7 cellular contexts compared by ENCODE assay signal in genomic region chr17:9645858-9646555, GRCh38. TPM values are rescaled to one million over a fixed set of nuclear protein-coding genes. Genes with fewer than 3 reads are reported as not detected.
DNase-seq lines count a peak whose midpoint lies in the region; ATAC-seq, FAIRE-seq and TF ChIP-seq lines count a peak whose summit lies in the region.

No MANE protein-coding gene starts in this region.

- TF ChIP-seq CTCF in LNCAP (IDR thresholded peaks at IDR 0.05) (peak; percentile 54), progenitor cell of endocrine pancreas (IDR thresholded peaks at IDR 0.05; ENCODE audit: unreplicated experiment) (no peak), D721Med (IDR thresholded peaks at IDR 0.05; ENCODE audit: insufficient read depth, missing control alignments) (no peak)

- no peaks in the 10 kb centered on the region for H3K36me3 Mint-ChIP-seq in activated T-cell treated with anti-CD3 and anti-CD28 coated beads, Interleukin-2, amount 50 U/mL, for 24 hours (ENCODE audit: low read depth)
- no peaks in the 10 kb centered on the region for H3K36me3 Mint-ChIP-seq in progenitor cell of endocrine pancreas (ENCODE audit: insufficient read depth)

- peak overlapping the region; percentile 60 for H3K4me3 ChIP-seq in GM08714 (ENCODE audit: low read length)

- H3K27ac Mint-ChIP-seq in activated T-cell treated with anti-CD3 and anti-CD28 coated beads, Interleukin-2, amount 50 U/mL, for 24 hours: no peak overlapping the region
- peak overlapping the region; percentile 96 for H3K27ac Mint-ChIP-seq in progenitor cell of endocrine pancreas

- FAIRE-seq in D721Med (lab: Jason Lieb, UNC): no peak

- no peaks in the 10 kb centered on the region for H3K9me3 Mint-ChIP-seq in activated T-cell treated with anti-CD3 and anti-CD28 coated beads, Interleukin-2, amount 50 U/mL, for 24 hours
- no peaks in the 10 kb centered on the region for H3K9me3 Mint-ChIP-seq in progenitor cell of endocrine pancreas (ENCODE audit: low read depth)

- no peak for ATAC-seq in GM19023 (IDR thresholded peaks at IDR 0.05; ENCODE audit: unreplicated experiment)

- H3K4me1 Mint-ChIP-seq in activated T-cell treated with anti-CD3 and anti-CD28 coated beads, Interleukin-2, amount 50 U/mL, for 24 hours (ENCODE audit: low read depth): peaks cover 14% of the 10 kb centered on the region
- peaks cover 29% of the 10 kb centered on the region for H3K4me1 Mint-ChIP-seq in progenitor cell of endocrine pancreas (ENCODE audit: low read depth)

- intact Hi-C loops in head of caudate nucleus (cut with DNase I): no loop called here

- H3K27me3 Mint-ChIP-seq in activated T-cell treated with anti-CD3 and anti-CD28 coated beads, Interleukin-2, amount 50 U/mL, for 24 hours: peaks cover 64% of the 10 kb centered on the region
- H3K27me3 Mint-ChIP-seq in progenitor cell of endocrine pancreas: no peaks in the 10 kb centered on the region

- peak; percentile 47 for DNase-seq in activated T-cell treated with anti-CD3 and anti-CD28 coated beads, Interleukin-2, amount 50 U/mL, for 24 hours
- peak in 22 of 42 donors; percentile 8 to 45 (median 20) for DNase-seq in head of caudate nucleus
- peak; percentile 60 for DNase-seq in progenitor cell of endocrine pancreas (ENCODE audit: low spot score, unreplicated experiment)
- DNase-seq in D721Med (ENCODE audit: insufficient read length, low spot score): no peak

- H3K4me3 Mint-ChIP-seq in activated T-cell treated with anti-CD3 and anti-CD28 coated beads, Interleukin-2, amount 50 U/mL, for 24 hours: peak overlapping the region; percentile 60
- H3K4me3 Mint-ChIP-seq in progenitor cell of endocrine pancreas (ENCODE audit: low read depth): peak overlapping the region; percentile 87

RNA-seq across cellular contexts. Expression of gene USP43, which starts 0.7 kb away (rescaled TPM):
- 9.7 and 10.4 TPM in 2 replicates for total RNA-seq in progenitor cell of endocrine pancreas
